In genomic region chr7:148356303-148356702, GRCh38 we compare ENCODE assay signal across 13 cellular contexts.
DNase-seq lines count a peak whose midpoint lies in the region; ATAC-seq and TF ChIP-seq lines count a peak whose summit lies in the region.
"Had no signal": no experiment of that assay in that cellular context is flagged by ENCODE, and none has a peak within 500 bp of the region (broad histone marks: within the 10 kb centered on the region; RNA-seq: fewer than 3 reads in every experiment).

No MANE protein-coding gene starts in this region.

- no peak for TF ChIP-seq CTCF in heart right ventricle (IDR thresholded peaks at IDR 0.05)

- H3K9me3 ChIP-seq in heart right ventricle, result no peaks in the 10 kb centered on the region
- H3K9me3 ChIP-seq: BLaER1 had no signal

- intact Hi-C loops in heart right ventricle (cut with DNase I), result no loop called here

- H3K36me3 ChIP-seq in heart right ventricle, result no peaks in the 10 kb centered on the region
- H3K36me3 ChIP-seq: BLaER1 had no signal

- WGBS in heart right ventricle, 2 donors, result 26 to 40% methylated on average over 5 of the region's 5 CpGs

- ATAC-seq in heart right ventricle, result peak; percentile 64 to 93 (median 84)
- ATAC-seq in GM19023 (IDR thresholded peaks at IDR 0.05; ENCODE audit: unreplicated experiment), result no peak
- ATAC-seq: GM23338 had no signal

- H3K4me1 ChIP-seq in heart right ventricle, result peaks cover 0 to 12% (median 0%) of the 10 kb centered on the region in 9 donors
- H3K4me1 ChIP-seq: BLaER1 had no signal

- peaks cover 0 to 3% (median 0%) of the 10 kb centered on the region in 7 donors for H3K27me3 ChIP-seq in heart right ventricle
- H3K27me3 ChIP-seq: BLaER1 had no signal

- no peak overlapping the region for H3K27ac ChIP-seq in heart right ventricle
- H3K27ac ChIP-seq: BLaER1 had no signal

- H3K4me3 ChIP-seq in heart right ventricle, result no peak overlapping the region
- H3K4me3 ChIP-seq: BLaER1, GM23338 had no signal

- DNase-seq in astrocyte of the hippocampus (ENCODE audit: low read depth, low spot score), result peak; percentile 46
- peak; percentile 62 for DNase-seq in heart right ventricle
- peak; percentile 29 for DNase-seq in midbrain (lab: John Stamatoyannopoulos, UW)
- peak; percentile 28 for DNase-seq in stromal cell of bone marrow (ENCODE audit: low read depth)
- no peak for DNase-seq in NCI-H1048 (lab: John Stamatoyannopoulos, UW)
- DNase-seq in NCI-H187 (lab: John Stamatoyannopoulos, UW), result no peak
- DNase-seq: NCI-H1694, NCI-H345, NCI-H526 treated with DMSO at 0.1 percent for 48 hours, SHP77 treated with DMSO at 0.1 percent for 48 hours had no signal

Comparison
In these comparisons a context has a peak if more than half of its experiments do, and no peak if none do; other contexts are left out.
1. DNase-seq: peak in astrocyte of the hippocampus (single experiment), heart right ventricle (2 of 2), midbrain (single experiment) and stromal cell of bone marrow (single experiment); none in NCI-H1048 (single experiment) and NCI-H187 (0 of 2).